ENCODE assay signal across 1 cellular context in the genomic region with DNA sequence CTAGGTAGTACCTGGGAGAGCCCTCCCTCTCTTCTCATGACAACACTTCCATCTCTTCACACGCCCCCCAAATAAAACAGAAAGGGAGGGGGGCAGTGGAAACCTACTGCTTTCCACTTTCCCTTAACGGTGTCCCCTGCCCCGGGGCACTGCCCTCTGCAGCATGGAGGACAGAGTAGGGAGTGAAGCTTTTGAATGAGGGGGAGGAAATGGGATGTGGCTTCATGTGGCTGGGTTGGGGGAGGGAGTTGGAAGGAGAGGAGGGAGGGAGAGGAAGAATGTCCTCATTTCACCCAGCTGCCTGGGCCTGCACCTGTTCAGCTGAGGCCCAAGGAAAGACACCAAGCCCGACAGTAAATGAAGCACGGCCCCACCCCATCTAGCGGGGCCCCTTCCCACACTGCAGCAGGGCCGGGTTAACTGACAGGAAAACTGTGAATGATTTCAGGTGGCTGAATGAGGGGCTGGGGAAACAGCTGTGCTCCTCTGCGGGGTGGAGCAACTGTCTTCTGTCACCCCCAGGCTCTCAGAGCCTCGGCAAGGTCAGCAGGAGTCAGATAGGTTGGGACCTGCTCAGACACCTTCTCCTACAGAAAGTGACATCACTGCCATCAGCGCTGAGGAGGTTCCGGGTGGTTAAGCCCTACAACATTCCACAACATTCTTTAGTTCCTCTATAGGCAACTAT.
TF ChIP-seq lines count a peak whose summit lies in the region.

No MANE protein-coding gene starts in this region.

TF ChIP-seq in K562, 482 proteins besides CTCF, POLR2A, EP300 and RAD21 (continued from another document):
- TF ChIP-seq, protein P1, sequence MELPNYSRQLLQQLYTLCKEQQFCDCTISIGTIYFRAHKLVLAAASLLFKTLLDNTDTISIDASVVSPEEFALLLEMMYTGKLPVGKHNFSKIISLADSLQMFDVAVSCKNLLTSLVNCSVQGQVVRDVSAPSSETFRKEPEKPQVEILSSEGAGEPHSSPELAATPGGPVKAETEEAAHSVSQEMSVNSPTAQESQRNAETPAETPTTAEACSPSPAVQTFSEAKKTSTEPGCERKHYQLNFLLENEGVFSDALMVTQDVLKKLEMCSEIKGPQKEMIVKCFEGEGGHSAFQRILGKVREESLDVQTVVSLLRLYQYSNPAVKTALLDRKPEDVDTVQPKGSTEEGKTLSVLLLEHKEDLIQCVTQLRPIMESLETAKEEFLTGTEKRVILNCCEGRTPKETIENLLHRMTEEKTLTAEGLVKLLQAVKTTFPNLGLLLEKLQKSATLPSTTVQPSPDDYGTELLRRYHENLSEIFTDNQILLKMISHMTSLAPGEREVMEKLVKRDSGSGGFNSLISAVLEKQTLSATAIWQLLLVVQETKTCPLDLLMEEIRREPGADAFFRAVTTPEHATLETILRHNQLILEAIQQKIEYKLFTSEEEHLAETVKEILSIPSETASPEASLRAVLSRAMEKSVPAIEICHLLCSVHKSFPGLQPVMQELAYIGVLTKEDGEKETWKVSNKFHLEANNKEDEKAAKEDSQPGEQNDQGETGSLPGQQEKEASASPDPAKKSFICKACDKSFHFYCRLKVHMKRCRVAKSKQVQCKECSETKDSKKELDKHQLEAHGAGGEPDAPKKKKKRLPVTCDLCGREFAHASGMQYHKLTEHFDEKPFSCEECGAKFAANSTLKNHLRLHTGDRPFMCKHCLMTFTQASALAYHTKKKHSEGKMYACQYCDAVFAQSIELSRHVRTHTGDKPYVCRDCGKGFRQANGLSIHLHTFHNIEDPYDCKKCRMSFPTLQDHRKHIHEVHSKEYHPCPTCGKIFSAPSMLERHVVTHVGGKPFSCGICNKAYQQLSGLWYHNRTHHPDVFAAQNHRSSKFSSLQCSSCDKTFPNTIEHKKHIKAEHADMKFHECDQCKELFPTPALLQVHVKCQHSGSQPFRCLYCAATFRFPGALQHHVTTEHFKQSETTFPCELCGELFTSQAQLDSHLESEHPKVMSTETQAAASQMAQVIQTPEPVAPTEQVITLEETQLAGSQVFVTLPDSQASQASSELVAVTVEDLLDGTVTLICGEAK (IDR thresholded peaks at IDR 0.05): peak; percentile 18
- TF ChIP-seq, protein P1 (CRISPR knock-in tag; IDR thresholded peaks at IDR 0.05): no peak
- TF ChIP-seq, protein P2, sequence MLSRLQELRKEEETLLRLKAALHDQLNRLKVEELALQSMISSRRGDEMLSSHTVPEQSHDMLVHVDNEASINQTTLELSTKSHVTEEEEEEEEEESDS (CRISPR knock-in tag; IDR thresholded peaks at IDR 0.05): no peak
- TF ChIP-seq GTF2F1 (IDR thresholded peaks at IDR 0.05; ENCODE audit: low read depth, low read length): no peak
